1 cellular context compared by ENCODE assay signal in the genomic region with DNA sequence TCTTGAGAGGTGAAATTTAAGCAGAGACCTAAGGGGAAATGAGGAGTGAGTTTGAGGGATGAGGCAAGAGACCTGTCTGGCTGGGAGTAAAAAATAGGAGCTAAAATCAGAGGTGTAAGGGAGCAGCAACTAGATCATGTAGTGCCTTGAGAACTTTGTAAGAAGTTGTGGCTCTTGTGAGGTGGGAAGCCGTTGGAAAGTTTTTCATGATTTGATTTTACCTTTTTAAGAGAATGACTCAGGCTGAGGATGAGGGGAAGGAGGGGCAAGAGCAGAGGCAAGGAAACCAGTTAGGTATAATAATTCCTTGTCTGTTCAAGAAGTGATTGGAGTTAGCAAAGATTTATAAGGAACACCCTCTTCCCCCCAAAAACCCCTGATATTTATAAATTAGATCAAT.
A peak's percentile ranks its signal among the peaks of the same experiment; 100 is the strongest.
TF ChIP-seq lines count a peak whose summit lies in the region.

No MANE protein-coding gene starts in this region.

TF ChIP-seq in HEK293, 187 proteins besides CTCF, POLR2A, EP300 and RAD21 (continued from another document):
- TF ChIP-seq, protein P1, sequence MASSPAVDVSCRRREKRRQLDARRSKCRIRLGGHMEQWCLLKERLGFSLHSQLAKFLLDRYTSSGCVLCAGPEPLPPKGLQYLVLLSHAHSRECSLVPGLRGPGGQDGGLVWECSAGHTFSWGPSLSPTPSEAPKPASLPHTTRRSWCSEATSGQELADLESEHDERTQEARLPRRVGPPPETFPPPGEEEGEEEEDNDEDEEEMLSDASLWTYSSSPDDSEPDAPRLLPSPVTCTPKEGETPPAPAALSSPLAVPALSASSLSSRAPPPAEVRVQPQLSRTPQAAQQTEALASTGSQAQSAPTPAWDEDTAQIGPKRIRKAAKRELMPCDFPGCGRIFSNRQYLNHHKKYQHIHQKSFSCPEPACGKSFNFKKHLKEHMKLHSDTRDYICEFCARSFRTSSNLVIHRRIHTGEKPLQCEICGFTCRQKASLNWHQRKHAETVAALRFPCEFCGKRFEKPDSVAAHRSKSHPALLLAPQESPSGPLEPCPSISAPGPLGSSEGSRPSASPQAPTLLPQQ (tag by site-specific recombination; IDR thresholded peaks at IDR 0.05): peak; percentile 53; the same call in 1 of the 2 replicates
- TF ChIP-seq HOXC10 (CRISPR knock-in tag; IDR thresholded peaks at IDR 0.05) (no peak), ZNF112 (tag by site-specific recombination; IDR thresholded peaks at IDR 0.05) (no peak), ZNF544 (tag by site-specific recombination; IDR thresholded peaks at IDR 0.05) (no peak)
- TF ChIP-seq, protein P2, sequence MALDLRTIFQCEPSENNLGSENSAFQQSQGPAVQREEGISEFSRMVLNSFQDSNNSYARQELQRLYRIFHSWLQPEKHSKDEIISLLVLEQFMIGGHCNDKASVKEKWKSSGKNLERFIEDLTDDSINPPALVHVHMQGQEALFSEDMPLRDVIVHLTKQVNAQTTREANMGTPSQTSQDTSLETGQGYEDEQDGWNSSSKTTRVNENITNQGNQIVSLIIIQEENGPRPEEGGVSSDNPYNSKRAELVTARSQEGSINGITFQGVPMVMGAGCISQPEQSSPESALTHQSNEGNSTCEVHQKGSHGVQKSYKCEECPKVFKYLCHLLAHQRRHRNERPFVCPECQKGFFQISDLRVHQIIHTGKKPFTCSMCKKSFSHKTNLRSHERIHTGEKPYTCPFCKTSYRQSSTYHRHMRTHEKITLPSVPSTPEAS (tag by site-specific recombination; IDR thresholded peaks at IDR 0.05): no peak
